In genomic region chr12:33438890-33439586, GRCh38 we compare ENCODE assay signal across 9 cellular contexts. TPM values are rescaled to one million over a fixed set of nuclear protein-coding genes. Genes with fewer than 3 reads are reported as not detected.
A peak's percentile ranks its signal among the peaks of the same experiment; 100 is the strongest.
DNase-seq lines count a peak whose midpoint lies in the region; ATAC-seq and TF ChIP-seq lines count a peak whose summit lies in the region.
"Had no signal": no experiment of that assay in that cellular context is flagged by ENCODE, and none has a peak within 500 bp of the region (broad histone marks: within the 10 kb centered on the region; RNA-seq: fewer than 3 reads in every experiment).

No MANE protein-coding gene starts in this region.

- H3K9me3 Mint-ChIP-seq in CD4-positive, alpha-beta memory T cell = peaks cover 0 to 4% (median 0%) of the 10 kb centered on the region in 8 donors
- no peaks in the 10 kb centered on the region for H3K9me3 Mint-ChIP-seq in endodermal cell

- intact Hi-C loops in CD4-positive, alpha-beta memory T cell (cut with micrococcal nuclease) = no loop called here

- H3K27ac Mint-ChIP-seq in CD4-positive, alpha-beta memory T cell = no peak overlapping the region
- H3K27ac Mint-ChIP-seq in endodermal cell = peak overlapping the region; percentile 61

- 1 to 2% methylated on average over 18 to 67 of the region's 67 CpGs for WGBS in endodermal cell (ENCODE audit: insufficient coverage in 1 of 2, insufficient read length in 1 of 2), 2 experiments

- no peaks in the 10 kb centered on the region for H3K36me3 Mint-ChIP-seq in CD4-positive, alpha-beta memory T cell
- peaks cover 4% of the 10 kb centered on the region for H3K36me3 Mint-ChIP-seq in endodermal cell (ENCODE audit: low read depth)

- no peak for TF ChIP-seq CTCF in endodermal cell (conservative IDR thresholded peaks at IDR 0.05)

- no peak for DNase-seq in CD4-positive, alpha-beta memory T cell
- DNase-seq in NCI-H146 treated with DMSO at 0.1 percent for 48 hours (lab: John Stamatoyannopoulos, UW; ENCODE audit: unreplicated experiment) (peak; percentile 13), endodermal cell (peak; percentile 87), ACHN (no peak), NAMALWA (ENCODE audit: low spot score) (no peak)

- H3K27ac ChIP-seq in CD4-positive, alpha-beta memory T cell (ENCODE audit: low read depth, low read length) = no peak overlapping the region
- H3K27ac ChIP-seq in endodermal cell (ENCODE audit: low read depth, low read length) (no peak overlapping the region), mucosa of rectum (ENCODE audit: low read depth in 2 of 2, low read length in 2 of 2) (peak overlapping the region in 1 of 2 donors; percentile 21)

- no peak overlapping the region for H3K4me3 ChIP-seq in CD4-positive, alpha-beta memory T cell (ENCODE audit: low read length in 2 of 2)
- H3K4me3 ChIP-seq in endodermal cell (ENCODE audit: low read length) = peak overlapping the region; percentile 90
- H3K4me3 ChIP-seq in mucosa of rectum (ENCODE audit: low read length in 2 of 2) = peak overlapping the region; percentile 74

- no peaks in the 10 kb centered on the region for H3K4me1 ChIP-seq in CD4-positive, alpha-beta memory T cell (ENCODE audit: insufficient read depth, low read length)
- H3K4me1 ChIP-seq in endodermal cell (ENCODE audit: control insufficient read depth, insufficient read depth, low read length) (peaks cover 4% of the 10 kb centered on the region), mucosa of rectum (ENCODE audit: control insufficient read depth in 2 of 2, insufficient read depth in 2 of 2, low read length in 2 of 2) (no peaks in the 10 kb centered on the region)

- H3K9ac ChIP-seq in endodermal cell (ENCODE audit: extremely low read depth, low read length, poor library complexity, severe bottlenecking) (peak overlapping the region; percentile 72), mucosa of rectum (ENCODE audit: low read depth in 1 of 2, low read length in 2 of 2) (no peak overlapping the region)

- in situ Hi-C loops in ACHN (cut with HindIII; ENCODE audit: low pct_ligation_motif_present, low pct_unique_long_range_greater_than_20kb, low sequenced_read_pairs) = no loop called here

- ATAC-seq in HG02798 (IDR thresholded peaks at IDR 0.05; ENCODE audit: poor library complexity, unreplicated experiment) (no peak), HG03571 (IDR thresholded peaks at IDR 0.05; ENCODE audit: unreplicated experiment) (no peak)
- ATAC-seq: HCT116 had no signal

- peak overlapping the region in 6 of 8 donors; percentile 31 to 77 (median 44) for H3K4me3 Mint-ChIP-seq in CD4-positive, alpha-beta memory T cell
- H3K4me3 Mint-ChIP-seq in endodermal cell = peak overlapping the region; percentile 75

- H3K9me3 ChIP-seq in CD4-positive, alpha-beta memory T cell (ENCODE audit: control insufficient read depth in 1 of 2, low read length in 2 of 2) = no peaks in the 10 kb centered on the region
- H3K9me3 ChIP-seq in endodermal cell (ENCODE audit: control insufficient read depth, low read length) = no peaks in the 10 kb centered on the region
- H3K9me3 ChIP-seq in mucosa of rectum (ENCODE audit: control insufficient read depth in 2 of 2, low read length in 2 of 2) = no peaks in the 10 kb centered on the region

- peaks cover 3 to 15% of the 10 kb centered on the region in 2 donors for H3K27me3 Mint-ChIP-seq in CD4-positive, alpha-beta memory T cell
- peaks cover 47% of the 10 kb centered on the region for H3K27me3 Mint-ChIP-seq in endodermal cell (ENCODE audit: insufficient read depth)

- no peaks in the 10 kb centered on the region for H3K27me3 ChIP-seq in CD4-positive, alpha-beta memory T cell (ENCODE audit: insufficient read depth, low read length)
- H3K27me3 ChIP-seq in endodermal cell (ENCODE audit: control insufficient read depth, insufficient read depth, low read length, poor library complexity, severe bottlenecking) = peaks cover 21% of the 10 kb centered on the region
- H3K27me3 ChIP-seq in mucosa of rectum (ENCODE audit: control insufficient read depth in 2 of 2, insufficient read depth in 2 of 2, low read length in 2 of 2) = peaks cover 5 to 19% of the 10 kb centered on the region in 2 donors

- peaks cover 0 to 14% (median 4%) of the 10 kb centered on the region in 4 donors for H3K4me1 Mint-ChIP-seq in CD4-positive, alpha-beta memory T cell
- H3K4me1 Mint-ChIP-seq in endodermal cell = peaks cover 30% of the 10 kb centered on the region

- no peaks in the 10 kb centered on the region for H3K36me3 ChIP-seq in CD4-positive, alpha-beta memory T cell (ENCODE audit: insufficient read depth, low read length)
- no peaks in the 10 kb centered on the region for H3K36me3 ChIP-seq in endodermal cell (ENCODE audit: control insufficient read depth, insufficient read depth, low read length)
- H3K36me3 ChIP-seq in mucosa of rectum (ENCODE audit: control insufficient read depth in 2 of 2, insufficient read depth in 2 of 2, low read length in 2 of 2) = no peaks in the 10 kb centered on the region

- POLR2A ChIA-PET in CD4-positive, alpha-beta memory T cell (lab: Charles Lee; ENCODE audit: partially characterized antibody) = no interaction called here

- CTCF ChIA-PET in CD4-positive, alpha-beta memory T cell (lab: Charles Lee; ENCODE audit: partially characterized antibody) = no interaction called here

RNA-seq across cellular contexts. Expression of gene SYT10, which starts 0.6 kb away (rescaled TPM):
- total RNA-seq in CD4-positive, alpha-beta memory T cell = not detected
- polyA plus RNA-seq in CD4-positive, alpha-beta memory T cell = not detected
- 10 to 100 TPM; 10.2 to 10.6 TPM for total RNA-seq in endodermal cell
- polyA plus RNA-seq in endodermal cell (2013, experiment 1 of 2) = 1.2 TPM
- polyA plus RNA-seq in endodermal cell (2013, experiment 2 of 2) = 1.2 TPM

Comparison
In these comparisons a context has a peak if more than half of its experiments do, and no peak if none do; other contexts are left out.
1. DNase-seq: peak in NCI-H146 treated with DMSO at 0.1 percent for 48 hours (single experiment) and endodermal cell (single experiment); none in CD4-positive, alpha-beta memory T cell (0 of 5), ACHN (single experiment) and NAMALWA (single experiment).
2. H3K4me3 ChIP-seq: peak in endodermal cell (single experiment) and mucosa of rectum (2 of 2); none in CD4-positive, alpha-beta memory T cell (0 of 2).
3. RNA of gene SYT10, which starts 0.6 kb away (total RNA-seq): 10.2 to 10.6 TPM in endodermal cell; not detected in CD4-positive, alpha-beta memory T cell; every median in the first group is over 10 times any median in the second.